1 cellular context compared by ENCODE assay signal in the genomic region with DNA sequence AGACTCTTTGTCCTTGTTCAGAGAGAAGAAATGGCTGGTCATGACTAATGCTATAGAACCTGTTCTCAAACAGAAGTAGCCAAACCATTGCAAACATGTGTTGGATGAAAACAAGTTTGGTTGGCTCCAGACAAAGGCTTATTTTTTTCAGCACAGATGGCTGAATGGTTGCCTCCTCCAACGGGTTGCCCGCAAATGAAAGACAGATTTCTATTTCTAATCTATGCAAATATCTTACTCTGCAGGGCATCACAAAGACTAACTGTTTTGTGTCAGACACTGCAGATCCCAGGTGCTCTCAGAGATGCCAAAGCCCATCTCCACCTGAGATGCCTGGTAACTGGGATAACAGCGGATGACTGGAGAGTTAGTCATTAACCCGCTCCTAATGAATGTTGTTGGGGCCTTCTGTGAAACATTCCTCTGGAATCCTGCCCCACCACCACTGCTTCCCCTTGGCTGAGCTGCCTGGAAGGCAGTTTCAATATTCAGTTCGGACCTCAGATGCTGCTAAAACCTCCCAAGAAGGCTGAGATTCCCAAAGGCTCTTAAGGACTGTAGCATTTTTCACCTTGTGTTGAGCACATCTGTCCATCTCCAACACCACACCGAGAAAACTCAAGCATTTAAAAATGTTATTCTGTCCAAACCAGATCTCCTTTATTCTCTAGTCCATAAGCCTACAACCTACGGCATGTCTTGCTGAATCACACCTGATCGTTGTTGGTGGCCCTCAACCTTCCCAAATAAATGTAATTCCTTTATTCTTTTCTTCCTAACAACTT.
TF ChIP-seq lines count a peak whose summit lies in the region.

No MANE protein-coding gene starts in this region.

TF ChIP-seq in HEK293, 187 proteins besides CTCF, POLR2A, EP300 and RAD21 (continued from another document and continues in another):
- TF ChIP-seq, protein P1, sequence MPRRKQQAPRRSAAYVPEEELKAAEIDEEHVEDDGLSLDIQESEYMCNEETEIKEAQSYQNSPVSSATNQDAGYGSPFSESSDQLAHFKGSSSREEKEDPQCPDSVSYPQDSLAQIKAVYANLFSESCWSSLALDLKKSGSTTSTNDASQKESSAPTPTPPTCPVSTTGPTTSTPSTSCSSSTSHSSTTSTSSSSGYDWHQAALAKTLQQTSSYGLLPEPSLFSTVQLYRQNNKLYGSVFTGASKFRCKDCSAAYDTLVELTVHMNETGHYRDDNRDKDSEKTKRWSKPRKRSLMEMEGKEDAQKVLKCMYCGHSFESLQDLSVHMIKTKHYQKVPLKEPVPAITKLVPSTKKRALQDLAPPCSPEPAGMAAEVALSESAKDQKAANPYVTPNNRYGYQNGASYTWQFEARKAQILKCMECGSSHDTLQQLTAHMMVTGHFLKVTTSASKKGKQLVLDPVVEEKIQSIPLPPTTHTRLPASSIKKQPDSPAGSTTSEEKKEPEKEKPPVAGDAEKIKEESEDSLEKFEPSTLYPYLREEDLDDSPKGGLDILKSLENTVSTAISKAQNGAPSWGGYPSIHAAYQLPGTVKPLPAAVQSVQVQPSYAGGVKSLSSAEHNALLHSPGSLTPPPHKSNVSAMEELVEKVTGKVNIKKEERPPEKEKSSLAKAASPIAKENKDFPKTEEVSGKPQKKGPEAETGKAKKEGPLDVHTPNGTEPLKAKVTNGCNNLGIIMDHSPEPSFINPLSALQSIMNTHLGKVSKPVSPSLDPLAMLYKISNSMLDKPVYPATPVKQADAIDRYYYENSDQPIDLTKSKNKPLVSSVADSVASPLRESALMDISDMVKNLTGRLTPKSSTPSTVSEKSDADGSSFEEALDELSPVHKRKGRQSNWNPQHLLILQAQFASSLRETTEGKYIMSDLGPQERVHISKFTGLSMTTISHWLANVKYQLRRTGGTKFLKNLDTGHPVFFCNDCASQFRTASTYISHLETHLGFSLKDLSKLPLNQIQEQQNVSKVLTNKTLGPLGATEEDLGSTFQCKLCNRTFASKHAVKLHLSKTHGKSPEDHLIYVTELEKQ (tag by site-specific recombination; IDR thresholded peaks at IDR 0.05; ENCODE audit: borderline replicate concordance), result no peak
- no peak for TF ChIP-seq ZSCAN23 (tag by site-specific recombination; IDR thresholded peaks at IDR 0.05)
- no peak for TF ChIP-seq HOXD13 (CRISPR knock-in tag; IDR thresholded peaks at IDR 0.05; ENCODE audit: borderline replicate concordance)
- no peak for TF ChIP-seq ZBTB20 (tag by site-specific recombination; IDR thresholded peaks at IDR 0.05)
- TF ChIP-seq, protein P2, sequence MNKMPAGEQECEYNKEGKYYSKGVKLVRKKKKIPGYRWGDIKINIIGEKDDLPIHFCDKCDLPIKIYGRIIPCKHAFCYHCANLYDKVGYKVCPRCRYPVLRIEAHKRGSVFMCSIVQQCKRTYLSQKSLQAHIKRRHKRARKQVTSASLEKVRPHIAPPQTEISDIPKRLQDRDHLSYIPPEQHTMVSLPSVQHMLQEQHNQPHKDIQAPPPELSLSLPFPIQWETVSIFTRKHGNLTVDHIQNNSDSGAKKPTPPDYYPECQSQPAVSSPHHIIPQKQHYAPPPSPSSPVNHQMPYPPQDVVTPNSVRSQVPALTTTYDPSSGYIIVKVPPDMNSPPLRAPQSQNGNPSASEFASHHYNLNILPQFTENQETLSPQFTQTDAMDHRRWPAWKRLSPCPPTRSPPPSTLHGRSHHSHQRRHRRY (tag by site-specific recombination; IDR thresholded peaks at IDR 0.05), result no peak
- TF ChIP-seq, protein P3, sequence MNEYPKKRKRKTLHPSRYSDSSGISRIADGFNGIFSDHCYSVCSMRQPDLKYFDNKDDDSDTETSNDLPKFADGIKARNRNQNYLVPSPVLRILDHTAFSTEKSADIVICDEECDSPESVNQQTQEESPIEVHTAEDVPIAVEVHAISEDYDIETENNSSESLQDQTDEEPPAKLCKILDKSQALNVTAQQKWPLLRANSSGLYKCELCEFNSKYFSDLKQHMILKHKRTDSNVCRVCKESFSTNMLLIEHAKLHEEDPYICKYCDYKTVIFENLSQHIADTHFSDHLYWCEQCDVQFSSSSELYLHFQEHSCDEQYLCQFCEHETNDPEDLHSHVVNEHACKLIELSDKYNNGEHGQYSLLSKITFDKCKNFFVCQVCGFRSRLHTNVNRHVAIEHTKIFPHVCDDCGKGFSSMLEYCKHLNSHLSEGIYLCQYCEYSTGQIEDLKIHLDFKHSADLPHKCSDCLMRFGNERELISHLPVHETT (tag by site-specific recombination; IDR thresholded peaks at IDR 0.05), result no peak
- TF ChIP-seq, protein P4, sequence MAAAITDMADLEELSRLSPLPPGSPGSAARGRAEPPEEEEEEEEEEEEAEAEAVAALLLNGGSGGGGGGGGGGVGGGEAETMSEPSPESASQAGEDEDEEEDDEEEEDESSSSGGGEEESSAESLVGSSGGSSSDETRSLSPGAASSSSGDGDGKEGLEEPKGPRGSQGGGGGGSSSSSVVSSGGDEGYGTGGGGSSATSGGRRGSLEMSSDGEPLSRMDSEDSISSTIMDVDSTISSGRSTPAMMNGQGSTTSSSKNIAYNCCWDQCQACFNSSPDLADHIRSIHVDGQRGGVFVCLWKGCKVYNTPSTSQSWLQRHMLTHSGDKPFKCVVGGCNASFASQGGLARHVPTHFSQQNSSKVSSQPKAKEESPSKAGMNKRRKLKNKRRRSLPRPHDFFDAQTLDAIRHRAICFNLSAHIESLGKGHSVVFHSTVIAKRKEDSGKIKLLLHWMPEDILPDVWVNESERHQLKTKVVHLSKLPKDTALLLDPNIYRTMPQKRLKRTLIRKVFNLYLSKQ (tag by site-specific recombination; IDR thresholded peaks at IDR 0.05; ENCODE audit: borderline replicate concordance), result no peak
- no peak for TF ChIP-seq ZNF239 (tag by site-specific recombination; IDR thresholded peaks at IDR 0.05)
- peak; percentile 50 for TF ChIP-seq PRDM10 (tag by site-specific recombination; IDR thresholded peaks at IDR 0.05)
- TF ChIP-seq, protein P5, sequence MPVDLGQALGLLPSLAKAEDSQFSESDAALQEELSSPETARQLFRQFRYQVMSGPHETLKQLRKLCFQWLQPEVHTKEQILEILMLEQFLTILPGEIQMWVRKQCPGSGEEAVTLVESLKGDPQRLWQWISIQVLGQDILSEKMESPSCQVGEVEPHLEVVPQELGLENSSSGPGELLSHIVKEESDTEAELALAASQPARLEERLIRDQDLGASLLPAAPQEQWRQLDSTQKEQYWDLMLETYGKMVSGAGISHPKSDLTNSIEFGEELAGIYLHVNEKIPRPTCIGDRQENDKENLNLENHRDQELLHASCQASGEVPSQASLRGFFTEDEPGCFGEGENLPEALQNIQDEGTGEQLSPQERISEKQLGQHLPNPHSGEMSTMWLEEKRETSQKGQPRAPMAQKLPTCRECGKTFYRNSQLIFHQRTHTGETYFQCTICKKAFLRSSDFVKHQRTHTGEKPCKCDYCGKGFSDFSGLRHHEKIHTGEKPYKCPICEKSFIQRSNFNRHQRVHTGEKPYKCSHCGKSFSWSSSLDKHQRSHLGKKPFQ (tag by site-specific recombination; IDR thresholded peaks at IDR 0.05), result no peak
- TF ChIP-seq, protein P6, sequence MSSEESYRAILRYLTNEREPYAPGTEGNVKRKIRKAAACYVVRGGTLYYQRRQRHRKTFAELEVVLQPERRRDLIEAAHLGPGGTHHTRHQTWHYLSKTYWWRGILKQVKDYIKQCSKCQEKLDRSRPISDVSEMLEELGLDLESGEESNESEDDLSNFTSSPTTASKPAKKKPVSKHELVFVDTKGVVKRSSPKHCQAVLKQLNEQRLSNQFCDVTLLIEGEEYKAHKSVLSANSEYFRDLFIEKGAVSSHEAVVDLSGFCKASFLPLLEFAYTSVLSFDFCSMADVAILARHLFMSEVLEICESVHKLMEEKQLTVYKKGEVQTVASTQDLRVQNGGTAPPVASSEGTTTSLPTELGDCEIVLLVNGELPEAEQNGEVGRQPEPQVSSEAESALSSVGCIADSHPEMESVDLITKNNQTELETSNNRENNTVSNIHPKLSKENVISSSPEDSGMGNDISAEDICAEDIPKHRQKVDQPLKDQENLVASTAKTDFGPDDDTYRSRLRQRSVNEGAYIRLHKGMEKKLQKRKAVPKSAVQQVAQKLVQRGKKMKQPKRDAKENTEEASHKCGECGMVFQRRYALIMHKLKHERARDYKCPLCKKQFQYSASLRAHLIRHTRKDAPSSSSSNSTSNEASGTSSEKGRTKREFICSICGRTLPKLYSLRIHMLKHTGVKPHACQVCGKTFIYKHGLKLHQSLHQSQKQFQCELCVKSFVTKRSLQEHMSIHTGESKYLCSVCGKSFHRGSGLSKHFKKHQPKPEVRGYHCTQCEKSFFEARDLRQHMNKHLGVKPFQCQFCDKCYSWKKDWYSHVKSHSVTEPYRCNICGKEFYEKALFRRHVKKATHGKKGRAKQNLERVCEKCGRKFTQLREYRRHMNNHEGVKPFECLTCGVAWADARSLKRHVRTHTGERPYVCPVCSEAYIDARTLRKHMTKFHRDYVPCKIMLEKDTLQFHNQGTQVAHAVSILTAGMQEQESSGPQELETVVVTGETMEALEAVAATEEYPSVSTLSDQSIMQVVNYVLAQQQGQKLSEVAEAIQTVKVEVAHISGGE (tag by site-specific recombination; conservative IDR thresholded peaks at IDR 0.05; ENCODE audit: low read depth), result no peak
- no peak for TF ChIP-seq ZNF830 (tag by site-specific recombination; IDR thresholded peaks at IDR 0.05; ENCODE audit: low read depth)
- peak; percentile 47; the same call in 1 of the 2 replicates for TF ChIP-seq ZNF600 (tag by site-specific recombination; IDR thresholded peaks at IDR 0.05)
- TF ChIP-seq ZXDB (tag by site-specific recombination; IDR thresholded peaks at IDR 0.05), result no peak
- TF ChIP-seq ZNF394 (tag by site-specific recombination; IDR thresholded peaks at IDR 0.05; ENCODE audit: borderline replicate concordance), result no peak
- TF ChIP-seq, protein P7, sequence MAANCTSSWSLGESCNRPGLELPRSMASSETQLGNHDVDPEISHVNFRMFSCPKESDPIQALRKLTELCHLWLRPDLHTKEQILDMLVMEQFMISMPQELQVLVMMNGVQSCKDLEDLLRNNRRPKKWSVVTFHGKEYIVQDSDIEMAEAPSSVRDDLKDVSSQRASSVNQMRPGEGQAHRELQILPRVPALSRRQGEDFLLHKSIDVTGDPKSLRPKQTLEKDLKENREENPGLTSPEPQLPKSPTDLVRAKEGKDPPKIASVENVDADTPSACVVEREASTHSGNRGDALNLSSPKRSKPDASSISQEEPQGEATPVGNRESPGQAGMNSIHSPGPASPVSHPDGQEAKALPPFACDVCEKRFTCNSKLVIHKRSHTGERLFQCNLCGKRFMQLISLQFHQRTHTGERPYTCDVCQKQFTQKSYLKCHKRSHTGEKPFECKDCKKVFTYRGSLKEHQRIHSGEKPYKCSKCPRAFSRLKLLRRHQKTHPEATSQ (tag by site-specific recombination; IDR thresholded peaks at IDR 0.05), result no peak
- no peak for TF ChIP-seq SP3 (tag by site-specific recombination; IDR thresholded peaks at IDR 0.05)
- TF ChIP-seq PRDM4 (tag by site-specific recombination; IDR thresholded peaks at IDR 0.05), result peak; percentile 70
- no peak for TF ChIP-seq ZBTB7A (tag by site-specific recombination; IDR thresholded peaks at IDR 0.05; ENCODE audit: low read depth)
- TF ChIP-seq ZBTB49 (tag by site-specific recombination; IDR thresholded peaks at IDR 0.05; ENCODE audit: low read depth), result no peak
